13 cellular contexts compared by ENCODE assay signal in the genomic region with DNA sequence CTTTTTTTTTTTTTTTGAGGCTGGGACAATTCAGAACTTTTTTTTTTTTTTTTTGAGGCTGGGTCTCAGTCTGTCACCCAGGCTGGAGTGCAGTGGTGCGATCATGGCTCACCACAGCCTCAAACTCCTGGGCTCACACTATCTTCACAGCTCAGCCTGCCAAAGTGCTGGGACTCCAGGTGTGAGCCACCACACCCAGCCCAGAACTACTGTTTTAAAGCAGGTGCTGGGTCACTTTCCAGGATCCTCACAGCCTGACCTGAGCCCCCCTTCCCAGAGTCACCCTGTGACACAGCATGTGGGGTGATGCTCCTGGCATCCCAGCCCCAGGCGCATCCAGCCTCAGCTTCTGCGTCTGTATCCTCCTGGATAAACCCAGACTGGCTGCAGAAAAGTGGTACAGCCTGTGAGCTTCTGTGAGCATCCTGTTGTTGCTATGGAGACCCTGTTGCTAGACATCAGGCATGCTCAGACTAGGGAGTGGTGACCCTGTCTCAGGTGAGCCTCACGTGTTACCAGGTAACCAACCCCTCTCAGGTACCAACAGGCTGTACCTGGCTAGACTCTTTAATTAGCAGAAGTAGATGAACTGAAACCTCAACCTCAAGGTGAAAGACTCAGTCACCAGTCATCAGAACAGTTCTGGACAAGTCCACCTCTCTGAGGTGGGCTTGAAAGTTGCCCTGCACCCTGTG.
DNase-seq lines count a peak whose midpoint lies in the region; ATAC-seq and TF ChIP-seq lines count a peak whose summit lies in the region.
"Had no signal": no experiment of that assay in that cellular context is flagged by ENCODE, and none has a peak within 500 bp of the region (broad histone marks: within the 10 kb centered on the region; RNA-seq: fewer than 3 reads in every experiment).

No MANE protein-coding gene starts in this region.

- peak overlapping the region in 13 of 21 experiments; percentile 12 to 90 (median 43) for H3K27ac ChIP-seq in skin epidermis
- H3K27ac ChIP-seq: epithelial cell of prostate, pancreas had no signal

- H3K4me3 ChIP-seq in skin epidermis: no peak overlapping the region
- H3K4me3 ChIP-seq: pancreas had no signal

- ATAC-seq in GM21526 (IDR thresholded peaks at IDR 0.05; ENCODE audit: low FRiP score, unreplicated experiment): no peak
- ATAC-seq: pancreas had no signal

- POLR2A ChIA-PET in HEK293T (lab: Yijun Ruan, JAX): no interaction called here

- CTCF ChIA-PET in HEK293T (lab: Yijun Ruan, JAX): no interaction called here

- peak; percentile 9 for DNase-seq in NCI-H146 (lab: John Stamatoyannopoulos, UW)
- DNase-seq in NCI-H146 treated with DMSO at 0.1 percent for 48 hours (lab: John Stamatoyannopoulos, UW; ENCODE audit: unreplicated experiment): no peak
- peak; percentile 55 for DNase-seq in NCI-H1417 treated with DMSO at 0.1 percent for 48 hours (lab: John Stamatoyannopoulos, UW)
- peak; percentile 46 for DNase-seq in central memory CD4-positive, alpha-beta T cell
- DNase-seq in NCI-H2196 treated with DMSO at 0.1 percent for 48 hours (lab: John Stamatoyannopoulos, UW; ENCODE audit: unreplicated experiment): no peak
- DNase-seq in HEK293T (ENCODE audit: extremely low spot score): no peak
- DNase-seq: 8988T, DMS79 treated with DMSO at 0.1 percent for 48 hours, NCI-H774, pancreas had no signal

TF ChIP-seq in HEK293T, 16 proteins besides CTCF, POLR2A, EP300 and RAD21:
- TF ChIP-seq FOXA1 (IDR thresholded peaks at IDR 0.05) (no peak), ELF4 (IDR thresholded peaks at IDR 0.05) (no peak), TARDBP (IDR thresholded peaks at IDR 0.05) (no peak), ARNT (IDR thresholded peaks at IDR 0.05) (no peak), LEF1 (IDR thresholded peaks at IDR 0.05; ENCODE audit: borderline replicate concordance) (no peak), NFRKB (IDR thresholded peaks at IDR 0.05) (no peak)

Comparison
In these comparisons a context has a peak if more than half of its experiments do, and no peak if none do; other contexts are left out.
1. DNase-seq: peak in NCI-H146 (single experiment), NCI-H1417 treated with DMSO at 0.1 percent for 48 hours (single experiment) and central memory CD4-positive, alpha-beta T cell (single experiment); none in NCI-H146 treated with DMSO at 0.1 percent for 48 hours (single experiment), NCI-H2196 treated with DMSO at 0.1 percent for 48 hours (single experiment) and HEK293T (single experiment).